11 cellular contexts compared by ENCODE assay signal in the genomic region with DNA sequence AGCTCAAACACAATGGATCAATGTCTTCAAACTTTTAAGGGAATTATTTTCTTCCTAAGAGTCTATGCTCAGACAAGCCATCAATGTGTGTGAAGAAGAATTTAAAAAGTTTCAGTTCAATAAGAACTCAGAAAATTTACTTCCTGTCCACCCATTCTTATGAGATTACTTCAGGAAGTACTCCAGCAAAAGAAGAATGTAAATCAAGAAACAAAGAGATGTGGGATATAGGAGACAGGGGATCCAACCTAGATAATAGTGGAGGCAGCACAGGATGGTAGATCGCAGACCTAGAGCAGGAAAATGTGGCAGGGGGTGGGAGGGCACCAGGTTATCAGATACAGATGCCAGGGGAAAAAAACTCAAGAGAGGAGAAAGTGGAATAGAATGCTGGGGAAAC.
"Had no signal": no experiment of that assay in that cellular context is flagged by ENCODE, and none has a peak within 500 bp of the region (broad histone marks: within the 10 kb centered on the region; RNA-seq: fewer than 3 reads in every experiment).

No MANE protein-coding gene starts in this region.

- H3K4me3 ChIP-seq: GM23248, GM23338, HAP-1 had no signal

- H3K4me1 Mint-ChIP-seq: GM23338 had no signal

- H3K4me1 ChIP-seq: HAP-1 had no signal

- H3K36me3 ChIP-seq: HAP-1 had no signal

- H3K4me2 ChIP-seq: GM23338 had no signal

- H3K9ac ChIP-seq: GM23248 had no signal

- H2AFZ ChIP-seq: GM23248, GM23338 had no signal

- FAIRE-seq: H1, H54 had no signal

- H3K27ac ChIP-seq: GM23248 had no signal

- H3K27ac Mint-ChIP-seq: GM23338, H9, HFFc6 had no signal

- H3K9me3 ChIP-seq: HAP-1 had no signal

- ATAC-seq: GM23338, HCT116 had no signal

- H3K4me3 Mint-ChIP-seq: GM23338, H9, HFFc6 had no signal

- DNase-seq: GM23248, GOT3, H7, H9, HCEC 1CT, HFFc6 had no signal
